8 cellular contexts compared by ENCODE assay signal in the genomic region with DNA sequence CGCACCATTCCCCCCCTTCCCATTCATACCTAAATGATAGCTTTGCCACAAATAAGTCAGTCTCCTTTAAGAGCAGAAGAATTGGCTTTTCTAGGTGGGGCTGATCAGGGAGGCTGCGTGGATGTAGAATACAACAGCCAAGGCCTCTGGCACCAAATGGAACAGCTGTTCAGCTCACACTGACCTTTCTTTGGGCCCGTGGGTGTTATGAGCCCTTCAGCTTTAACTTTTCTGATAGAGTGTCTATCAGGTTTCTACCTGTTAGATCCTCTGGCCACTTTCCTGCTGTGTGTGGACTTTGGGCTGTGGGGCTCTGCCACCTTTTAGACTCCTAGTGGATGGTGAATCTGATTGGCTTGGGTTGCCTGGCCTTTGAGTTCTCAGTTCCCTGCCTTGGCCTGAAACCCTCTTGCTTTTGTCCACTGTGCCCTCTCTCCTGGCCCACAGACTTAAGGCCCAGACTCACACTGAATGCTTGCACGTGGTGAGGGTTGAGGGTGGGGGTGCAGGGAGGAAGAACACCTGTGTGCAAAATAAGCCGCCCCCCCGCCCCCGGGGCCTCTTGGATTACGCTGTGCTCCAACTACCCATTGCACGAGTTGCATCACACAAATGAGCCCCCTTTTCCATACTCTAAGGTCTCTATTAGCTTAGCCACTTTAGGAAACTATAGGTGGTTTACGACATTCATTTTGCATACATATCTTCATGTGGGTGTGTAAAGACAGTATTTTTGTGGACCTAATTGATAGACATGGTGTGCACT. TPM values are rescaled to one million over a fixed set of nuclear protein-coding genes. Genes with fewer than 3 reads are reported as not detected.
A peak's percentile ranks its signal among the peaks of the same experiment; 100 is the strongest.
DNase-seq lines count a peak whose midpoint lies in the region; ATAC-seq, FAIRE-seq and TF ChIP-seq lines count a peak whose summit lies in the region.

No MANE protein-coding gene starts in this region.

- peaks cover 35% of the 10 kb centered on the region for H3K79me2 ChIP-seq in endothelial cell of umbilical vein (ENCODE audit: control insufficient read depth, insufficient read depth, low read length)

- no peaks in the 10 kb centered on the region for H3K36me3 Mint-ChIP-seq in natural killer cell treated with Interleukin-12 subunit alpha and Interleukin-12 subunit beta and Interleukin-15 and Interleukin-18, amount 100 ng/mL, for 72 hours
- H3K36me3 Mint-ChIP-seq in type B pancreatic cell = peaks cover 3% of the 10 kb centered on the region

- no peak for DNase-seq in AG09309 (ENCODE audit: low read depth)
- peak; percentile 22 for DNase-seq in HK-2 (ENCODE audit: unreplicated experiment)
- peak; percentile 4 to 12 for DNase-seq in activated CD4-positive, alpha-beta T cell treated with anti-CD3 and anti-CD28 coated beads, Interleukin-2, amount 50 U/mL, for 24 hours (ENCODE audit: low read depth in 1 of 2, low spot score in 1 of 2)
- DNase-seq in endothelial cell of umbilical vein (ENCODE audit: low read depth, low spot score) = no peak
- DNase-seq in natural killer cell treated with Interleukin-12 subunit alpha and Interleukin-12 subunit beta and Interleukin-15 and Interleukin-18, amount 100 ng/mL, for 72 hours (ENCODE audit: low spot score) = no peak
- DNase-seq in type B pancreatic cell (ENCODE audit: extremely low spot score, unreplicated experiment) = no peak
- DNase-seq in RCC 7860 (ENCODE audit: low spot score) = no peak
- no peak for DNase-seq in GDM1 (lab: John Stamatoyannopoulos, UW)

- no peaks in the 10 kb centered on the region for H3K9me1 ChIP-seq in endothelial cell of umbilical vein (replicated peaks; ENCODE audit: control insufficient read depth, extremely low read depth, insufficient read depth, low read length)

- intact Hi-C loops in endothelial cell of umbilical vein (cut with micrococcal nuclease) = loop anchor here (2.0 to 10.0 kb wide), 3 partner anchors 122 to 252 kb away; a partner anchor contains a TSS

- dilution Hi-C loops in endothelial cell of umbilical vein (cut with MboI; ENCODE audit: extremely low pct_ligation_motif_present, low sequenced_read_pairs) = no loop called here

- no peak for TF ChIP-seq POLR2A in endothelial cell of umbilical vein (IDR thresholded peaks at IDR 0.05; ENCODE audit: low read depth, low read length)

- peak overlapping the region; percentile 53 for H2AFZ ChIP-seq in endothelial cell of umbilical vein (ENCODE audit: low read depth, low read length)

- H4K20me1 ChIP-seq in endothelial cell of umbilical vein (replicated peaks; ENCODE audit: control insufficient read depth, extremely low read depth, insufficient read depth, low read length) = no peaks in the 10 kb centered on the region

- H3K4me2 ChIP-seq in endothelial cell of umbilical vein (ENCODE audit: insufficient read depth, low read length) = peak overlapping the region; percentile 66

- POLR2A ChIA-PET in endothelial cell of umbilical vein (lab: Charles Lee) = interaction anchor here (0.6 kb wide), 1 partner anchor 130 kb away, joined by 5 read pairs; no protein-coding TSS in a partner anchor

- no peaks in the 10 kb centered on the region for H3K36me3 ChIP-seq in endothelial cell of umbilical vein (ENCODE audit: control insufficient read depth in 2 of 2, extremely low read depth in 1 of 2, insufficient read depth in 2 of 2, low read length in 2 of 2)

- TF ChIP-seq CTCF in AG09309 (IDR thresholded peaks at IDR 0.05; ENCODE audit: control insufficient read depth, insufficient read depth, low read depth, low read length, missing control alignments) (no peak), endothelial cell of umbilical vein (IDR thresholded peaks at IDR 0.05; ENCODE audit: extremely low read depth in 1 of 2, insufficient read depth in 1 of 2, low read depth in 1 of 2, low read length in 2 of 2) (no peak), type B pancreatic cell (conservative IDR thresholded peaks at IDR 0.05) (no peak)

- BruUV-seq in endothelial cell of umbilical vein (replicated peaks; lab: Mats Ljungman, UMichigan) = TSS peak; percentile 34

- H3K4me3 Mint-ChIP-seq in natural killer cell treated with Interleukin-12 subunit alpha and Interleukin-12 subunit beta and Interleukin-15 and Interleukin-18, amount 100 ng/mL, for 72 hours = peak overlapping the region; percentile 92
- peak overlapping the region; percentile 95 for H3K4me3 Mint-ChIP-seq in type B pancreatic cell

- H3K4me3 ChIP-seq in AG09309 (ENCODE audit: control insufficient read depth, low read depth, low read length) (peak overlapping the region; percentile 79), endothelial cell of umbilical vein (replicated peaks in 1 of 3; ENCODE audit: insufficient read depth in 1 of 3, low read depth in 1 of 3, low read length in 3 of 3) (peak overlapping the region in 2 of 3 experiments; percentile 20 to 64)

- H3K27ac ChIP-seq in endothelial cell of umbilical vein (ENCODE audit: insufficient read depth, low read depth, low read length) = no peak overlapping the region

- no peaks in the 10 kb centered on the region for H3K9me3 Mint-ChIP-seq in natural killer cell treated with Interleukin-12 subunit alpha and Interleukin-12 subunit beta and Interleukin-15 and Interleukin-18, amount 100 ng/mL, for 72 hours
- no peaks in the 10 kb centered on the region for H3K9me3 Mint-ChIP-seq in type B pancreatic cell

- H3K9me3 ChIP-seq in endothelial cell of umbilical vein (replicated peaks; ENCODE audit: control insufficient read depth, insufficient read depth, low read length) = no peaks in the 10 kb centered on the region

- H3K27ac Mint-ChIP-seq in natural killer cell treated with Interleukin-12 subunit alpha and Interleukin-12 subunit beta and Interleukin-15 and Interleukin-18, amount 100 ng/mL, for 72 hours = peak overlapping the region; percentile 71 to 85
- peak overlapping the region; percentile 95 for H3K27ac Mint-ChIP-seq in type B pancreatic cell

- H3K9ac ChIP-seq in endothelial cell of umbilical vein (replicated peaks; ENCODE audit: extremely low read depth, insufficient read depth, low read length) = no peak overlapping the region

- CTCF ChIA-PET in endothelial cell of umbilical vein (lab: Charles Lee) = interaction anchor here (0.5 to 3.2 kb wide), 11 partner anchors 9 to 327 kb away, joined by 3 to 22 read pairs (median 3); a partner anchor contains a TSS

- peaks cover 27% of the 10 kb centered on the region for H3K4me1 ChIP-seq in endothelial cell of umbilical vein (ENCODE audit: control insufficient read depth, extremely low read depth, insufficient read depth, low read length)

- no peak for FAIRE-seq in endothelial cell of umbilical vein (lab: Jason Lieb, UNC)
- no peak for FAIRE-seq in RCC 7860 (lab: Jason Lieb, UNC)

- ATAC-seq in natural killer cell treated with Interleukin-12 subunit alpha and Interleukin-12 subunit beta and Interleukin-15 and Interleukin-18, amount 100 ng/mL, for 72 hours = no peak

- H3K27me3 ChIP-seq in endothelial cell of umbilical vein (ENCODE audit: control insufficient read depth in 2 of 2, insufficient read depth in 2 of 2, low read length in 2 of 2) = no peaks in the 10 kb centered on the region

- H3K4me1 Mint-ChIP-seq in natural killer cell treated with Interleukin-12 subunit alpha and Interleukin-12 subunit beta and Interleukin-15 and Interleukin-18, amount 100 ng/mL, for 72 hours (ENCODE audit: low read depth in 2 of 2) = peaks cover 21 to 35% of the 10 kb centered on the region in 2 donors
- H3K4me1 Mint-ChIP-seq in type B pancreatic cell (ENCODE audit: unreplicated experiment) = peaks cover 22% of the 10 kb centered on the region

- no peaks in the 10 kb centered on the region for H3K27me3 Mint-ChIP-seq in natural killer cell treated with Interleukin-12 subunit alpha and Interleukin-12 subunit beta and Interleukin-15 and Interleukin-18, amount 100 ng/mL, for 72 hours
- no peaks in the 10 kb centered on the region for H3K27me3 Mint-ChIP-seq in type B pancreatic cell

TF ChIP-seq in endothelial cell of umbilical vein, 7 proteins besides CTCF, POLR2A, EP300 and RAD21:
- no peak for TF ChIP-seq MYC (IDR thresholded peaks at IDR 0.05; ENCODE audit: low read depth, low read length)
- no peak for TF ChIP-seq EZH2 (IDR thresholded peaks at IDR 0.05; ENCODE audit: borderline replicate concordance, low read depth, low read length, severe bottlenecking)
- no peak for TF ChIP-seq JUN (IDR thresholded peaks at IDR 0.05; ENCODE audit: borderline replicate concordance, insufficient read depth, insufficient read length, low read depth)
- no peak for TF ChIP-seq FOS (IDR thresholded peaks at IDR 0.05; ENCODE audit: borderline replicate concordance, insufficient read depth, low read length)
- TF ChIP-seq POLR2AphosphoS5 (IDR thresholded peaks at IDR 0.05; ENCODE audit: insufficient read depth, low read depth, low read length) = no peak
- TF ChIP-seq GATA2 (IDR thresholded peaks at IDR 0.05; ENCODE audit: insufficient read depth, insufficient read length, low read depth, low read length) = no peak
- TF ChIP-seq, protein P1, sequence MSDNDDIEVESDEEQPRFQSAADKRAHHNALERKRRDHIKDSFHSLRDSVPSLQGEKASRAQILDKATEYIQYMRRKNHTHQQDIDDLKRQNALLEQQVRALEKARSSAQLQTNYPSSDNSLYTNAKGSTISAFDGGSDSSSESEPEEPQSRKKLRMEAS (IDR thresholded peaks at IDR 0.05; ENCODE audit: insufficient read depth, insufficient read length) = no peak

RNA-seq across cellular contexts. Expression of a gene that starts 1.3 kb away (rescaled TPM):
- total RNA-seq in endothelial cell of umbilical vein (23.0 and 25.9 TPM in 2 replicates), type B pancreatic cell (ENCODE audit: low replicate concordance) (29.3 and 39.2 TPM in 2 replicates)
- 5.7 and 6.3 TPM in 2 replicates for polyA plus RNA-seq in endothelial cell of umbilical vein
- 5.5 and 5.6 TPM in 2 replicates for polyA plus RNA-seq in endothelial cell of umbilical vein (2011; cell fraction: cytosol; rRNA removed)
- polyA plus RNA-seq in endothelial cell of umbilical vein (2011; cell fraction: nucleus; rRNA removed) = 18.8 and 22.1 TPM in 2 replicates
- 11.3 and 13.2 TPM in 2 replicates for polyA plus RNA-seq in endothelial cell of umbilical vein (2012)
- 30.7 and 32.7 TPM in 2 replicates for polyA minus RNA-seq in endothelial cell of umbilical vein
- polyA minus RNA-seq in endothelial cell of umbilical vein (2011; cell fraction: cytosol; rRNA and poly(A)+ RNA removed) = 10.5 TPM
- 21.7 and 34.6 TPM in 2 replicates for polyA minus RNA-seq in endothelial cell of umbilical vein (2011; cell fraction: nucleus; rRNA and poly(A)+ RNA removed)
- total RNA-seq in natural killer cell treated with Interleukin-12 subunit alpha and Interleukin-12 subunit beta and Interleukin-15 and Interleukin-18, amount 100 ng/mL, for 72 hours = 10 to 100 TPM; 19.5 to 28.1 TPM

Comparison
In these comparisons a context has a peak if more than half of its experiments do, and no peak if none do; other contexts are left out.
1. DNase-seq: peak in HK-2 (single experiment) and activated CD4-positive, alpha-beta T cell treated with anti-CD3 and anti-CD28 coated beads, Interleukin-2, amount 50 U/mL, for 24 hours (2 of 2); none in AG09309 (single experiment), endothelial cell of umbilical vein (single experiment), natural killer cell treated with Interleukin-12 subunit alpha and Interleukin-12 subunit beta and Interleukin-15 and Interleukin-18, amount 100 ng/mL, for 72 hours (single experiment), type B pancreatic cell (single experiment), RCC 7860 (single experiment) and GDM1 (single experiment).